ENCODE assay signal across 1 cellular context in genomic region chr9:110303136-110303535, GRCh38.
A peak's percentile ranks its signal among the peaks of the same experiment; 100 is the strongest.
TF ChIP-seq lines count a peak whose summit lies in the region.

No MANE protein-coding gene starts in this region.

TF ChIP-seq in HepG2, 621 proteins besides CTCF, POLR2A, EP300 and RAD21:
- TF ChIP-seq ZNF12 (CRISPR knock-in tag; IDR thresholded peaks at IDR 0.05) (no peak), ATF4 (CRISPR knock-in tag; IDR thresholded peaks at IDR 0.05) (peak in 1 of 2 experiments; percentile 97; a peak in 2 of 4 replicates), NCOA5 (CRISPR knock-in tag; IDR thresholded peaks at IDR 0.05) (no peak), AGO2 (optimal IDR thresholded peaks at IDR 0.05; ENCODE audit: low read depth, low read length) (no peak), THAP11 (CRISPR knock-in tag; IDR thresholded peaks at IDR 0.05) (no peak), POGK (CRISPR knock-in tag; conservative IDR thresholded peaks at IDR 0.05) (no peak), NFKBIZ (CRISPR knock-in tag; IDR thresholded peaks at IDR 0.05) (no peak), NR1H2 (CRISPR knock-in tag; IDR thresholded peaks at IDR 0.05; ENCODE audit: borderline replicate concordance, low read depth) (no peak), SYNCRIP (IDR thresholded peaks at IDR 0.05; ENCODE audit: insufficient read depth, low read depth, low read length) (no peak), RCOR2 (CRISPR knock-in tag; IDR thresholded peaks at IDR 0.05) (no peak), CCAR2 (optimal IDR thresholded peaks at IDR 0.05; ENCODE audit: low read depth, low read length) (no peak), CEBPG (CRISPR knock-in tag; IDR thresholded peaks at IDR 0.05) (peak; percentile 80), HMGXB3 (CRISPR knock-in tag; IDR thresholded peaks at IDR 0.05; ENCODE audit: borderline replicate concordance) (no peak), SAP130 (CRISPR knock-in tag; IDR thresholded peaks at IDR 0.05; ENCODE audit: low read depth) (no peak), BCL3 (CRISPR knock-in tag; IDR thresholded peaks at IDR 0.05) (no peak), MYPOP (CRISPR knock-in tag; IDR thresholded peaks at IDR 0.05) (no peak), ZNF501 (CRISPR knock-in tag; IDR thresholded peaks at IDR 0.05) (no peak), MATR3 (CRISPR knock-in tag; IDR thresholded peaks at IDR 0.05) (no peak), ZNF276 (CRISPR knock-in tag; IDR thresholded peaks at IDR 0.05; ENCODE audit: low read depth) (no peak), SRSF9 (IDR thresholded peaks at IDR 0.05; ENCODE audit: borderline replicate concordance, insufficient read depth, low read depth, low read length, poor library complexity, severe bottlenecking) (no peak), GMEB2 (CRISPR knock-in tag; IDR thresholded peaks at IDR 0.05; ENCODE audit: low read depth) (no peak), FOXC1 (CRISPR knock-in tag; IDR thresholded peaks at IDR 0.05; ENCODE audit: borderline replicate concordance) (no peak), ZNF782 (CRISPR knock-in tag; IDR thresholded peaks at IDR 0.05; ENCODE audit: borderline replicate concordance) (no peak), KMT2B (CRISPR knock-in tag; IDR thresholded peaks at IDR 0.05) (no peak), CEBPB (IDR thresholded peaks at IDR 0.05; ENCODE audit: borderline replicate concordance, low read depth, low read length) (peak; percentile 90), HHEX (CRISPR knock-in tag; IDR thresholded peaks at IDR 0.05) (no peak), TMF1 (CRISPR knock-in tag; IDR thresholded peaks at IDR 0.05; ENCODE audit: low read depth) (no peak), ZNF781 (CRISPR knock-in tag; IDR thresholded peaks at IDR 0.05; ENCODE audit: borderline replicate concordance, not compliant biosample characterization) (no peak), KLF11 (CRISPR knock-in tag; IDR thresholded peaks at IDR 0.05) (no peak), ZNF704 (CRISPR knock-in tag; IDR thresholded peaks at IDR 0.05; ENCODE audit: borderline replicate concordance) (no peak), GZF1 (CRISPR knock-in tag; IDR thresholded peaks at IDR 0.05) (no peak), ZNF615 (CRISPR knock-in tag; IDR thresholded peaks at IDR 0.05; ENCODE audit: borderline replicate concordance) (no peak), ATF2 (CRISPR knock-in tag; IDR thresholded peaks at IDR 0.05) (no peak), STAT5B (CRISPR knock-in tag; IDR thresholded peaks at IDR 0.05) (no peak), ZNF644 (CRISPR knock-in tag; IDR thresholded peaks at IDR 0.05; ENCODE audit: low read depth) (0 out of 2 replicates have a peak, but pooled peaks have one; percentile 43), PLSCR1 (CRISPR knock-in tag; IDR thresholded peaks at IDR 0.05; ENCODE audit: borderline replicate concordance) (no peak), ZMYM3 (CRISPR knock-in tag; IDR thresholded peaks at IDR 0.05) (no peak), TBX3 (IDR thresholded peaks at IDR 0.05; ENCODE audit: borderline replicate concordance) (no peak), ATF7 (IDR thresholded peaks at IDR 0.05) (0 out of 2 replicates have a peak, but pooled peaks have one; percentile 28), ATF7 (CRISPR knock-in tag; IDR thresholded peaks at IDR 0.05) (no peak), ZNF180 (CRISPR knock-in tag; IDR thresholded peaks at IDR 0.05; ENCODE audit: borderline replicate concordance, low read depth) (no peak), LBX2 (CRISPR knock-in tag; IDR thresholded peaks at IDR 0.05; ENCODE audit: borderline replicate concordance) (no peak), PPARG (CRISPR knock-in tag; conservative IDR thresholded peaks at IDR 0.05) (no peak), ELK4 (CRISPR knock-in tag; IDR thresholded peaks at IDR 0.05; ENCODE audit: borderline replicate concordance) (no peak), GATAD2A (CRISPR knock-in tag; IDR thresholded peaks at IDR 0.05) (peak; percentile 35; the same call in 1 of the 2 replicates), NR2F1 (CRISPR knock-in tag; IDR thresholded peaks at IDR 0.05) (no peak)
